In the genomic region with DNA sequence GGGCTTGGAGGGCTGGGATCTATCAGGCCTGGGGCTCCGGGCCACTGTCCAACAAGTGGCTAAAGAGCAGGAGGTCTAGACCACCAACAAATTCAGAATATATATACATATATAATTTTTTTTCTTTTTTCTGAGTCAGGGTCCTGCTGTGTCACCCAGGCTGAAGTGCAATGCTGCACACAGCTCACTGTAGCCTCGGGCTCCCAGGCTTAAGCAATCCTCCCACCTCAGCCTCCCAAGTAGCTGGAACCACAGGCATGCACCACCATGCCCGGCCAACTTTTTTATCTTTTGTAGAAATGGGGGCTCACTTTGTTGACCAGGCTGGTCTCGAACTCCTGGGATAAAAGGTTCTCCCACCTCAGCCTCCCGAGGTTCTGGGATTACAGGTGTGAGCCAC, we compare ENCODE assay signal across 21 cellular contexts. TPM values are rescaled to one million over a fixed set of nuclear protein-coding genes. Genes with fewer than 3 reads are reported as not detected.
A peak's percentile ranks its signal among the peaks of the same experiment; 100 is the strongest.
DNase-seq lines count a peak whose midpoint lies in the region; ATAC-seq and TF ChIP-seq lines count a peak whose summit lies in the region.
"Had no signal": no experiment of that assay in that cellular context is flagged by ENCODE, and none has a peak within 500 bp of the region (broad histone marks: within the 10 kb centered on the region; RNA-seq: fewer than 3 reads in every experiment).

No MANE protein-coding gene starts in this region.

- no peak overlapping the region for H3K4me3 ChIP-seq in tibial artery
- H3K4me3 ChIP-seq: esophagus muscularis mucosa, pancreas, upper lobe of left lung had no signal

- no peaks in the 10 kb centered on the region for H3K36me3 Mint-ChIP-seq in activated naive CD8-positive, alpha-beta T cell treated with anti-CD3 and anti-CD28 coated beads, Interleukin-2, amount 50 U/mL, for 24 hours (ENCODE audit: low read depth)
- no peaks in the 10 kb centered on the region for H3K36me3 Mint-ChIP-seq in naive thymus-derived CD8-positive, alpha-beta T cell
- H3K36me3 Mint-ChIP-seq: natural killer cell treated with Interleukin-12 subunit alpha and Interleukin-12 subunit beta and Interleukin-15 and Interleukin-18, amount 100 ng/mL, for 72 hours had no signal

- peaks cover 0 to 37% (median 32%) of the 10 kb centered on the region in 4 donors for H3K4me1 ChIP-seq in tibial artery
- H3K4me1 ChIP-seq: pancreas had no signal

- H3K27me3 ChIP-seq in tibial artery = no peaks in the 10 kb centered on the region
- H3K27me3 ChIP-seq: esophagus muscularis mucosa, pancreas, upper lobe of left lung had no signal

- no peaks in the 10 kb centered on the region for H3K9me3 ChIP-seq in tibial artery
- H3K9me3 ChIP-seq: esophagus muscularis mucosa, pancreas, upper lobe of left lung had no signal

- H3K27ac Mint-ChIP-seq in activated naive CD8-positive, alpha-beta T cell treated with anti-CD3 and anti-CD28 coated beads, Interleukin-2, amount 50 U/mL, for 24 hours = peak overlapping the region; percentile 90
- H3K27ac Mint-ChIP-seq in naive thymus-derived CD8-positive, alpha-beta T cell = peak overlapping the region in 6 of 10 donors; percentile 40 to 84 (median 60)

- no peak for ATAC-seq in activated naive CD8-positive, alpha-beta T cell treated with anti-CD3 and anti-CD28 coated beads, Interleukin-2, amount 50 U/mL, for 24 hours
- ATAC-seq in naive thymus-derived CD8-positive, alpha-beta T cell = no peak
- ATAC-seq: natural killer cell treated with Interleukin-12 subunit alpha and Interleukin-12 subunit beta and Interleukin-15 and Interleukin-18, amount 100 ng/mL, for 72 hours; sciatic nerve had no signal

- no peaks in the 10 kb centered on the region for H3K36me3 ChIP-seq in tibial artery
- H3K36me3 ChIP-seq: esophagus muscularis mucosa, pancreas, upper lobe of left lung had no signal

- no peak for TF ChIP-seq CTCF in tibial artery (IDR thresholded peaks at IDR 0.05)

- H3K27ac ChIP-seq in tibial artery = peak overlapping the region; percentile 72 to 88
- H3K27ac ChIP-seq: esophagus muscularis mucosa, pancreas, upper lobe of left lung had no signal

- intact Hi-C loops in tibial artery (cut with DNase I; ENCODE audit: low total_unique reads) = no loop called here

- H3K4me3 Mint-ChIP-seq in activated naive CD8-positive, alpha-beta T cell treated with anti-CD3 and anti-CD28 coated beads, Interleukin-2, amount 50 U/mL, for 24 hours = no peak overlapping the region
- H3K4me3 Mint-ChIP-seq in naive thymus-derived CD8-positive, alpha-beta T cell = no peak overlapping the region
- H3K4me3 Mint-ChIP-seq: HFFc6; natural killer cell treated with Interleukin-12 subunit alpha and Interleukin-12 subunit beta and Interleukin-15 and Interleukin-18, amount 100 ng/mL, for 72 hours had no signal

- POLR2A ChIA-PET in naive thymus-derived CD8-positive, alpha-beta T cell (lab: Charles Lee) = interaction anchor here (30.9 kb wide), 1 partner anchor 27 kb away, joined by 1432 read pairs; the partner anchor contains the start of genes LAPTM5 and MATN1

- no peaks in the 10 kb centered on the region for H3K27me3 Mint-ChIP-seq in activated naive CD8-positive, alpha-beta T cell treated with anti-CD3 and anti-CD28 coated beads, Interleukin-2, amount 50 U/mL, for 24 hours
- no peaks in the 10 kb centered on the region for H3K27me3 Mint-ChIP-seq in naive thymus-derived CD8-positive, alpha-beta T cell
- H3K27me3 Mint-ChIP-seq: natural killer cell treated with Interleukin-12 subunit alpha and Interleukin-12 subunit beta and Interleukin-15 and Interleukin-18, amount 100 ng/mL, for 72 hours had no signal

- DNase-seq in RPMI7951 (ENCODE audit: low read depth) (peak; percentile 79), tibial artery (no peak), T-helper 9 cell (no peak), NCI-H146 (lab: John Stamatoyannopoulos, UW) (no peak), NCI-H748 (lab: John Stamatoyannopoulos, UW; ENCODE audit: unreplicated experiment) (no peak)
- no peak for DNase-seq in activated naive CD8-positive, alpha-beta T cell treated with anti-CD3 and anti-CD28 coated beads, Interleukin-2, amount 50 U/mL, for 24 hours
- no peak for DNase-seq in naive thymus-derived CD8-positive, alpha-beta T cell
- DNase-seq: activated CD4-positive, alpha-beta T cell treated with anti-CD3 and anti-CD28 coated beads for 4 hours; activated gamma-delta T cell treated with Interleukin-2 at 50 U/mL for 16 hours; COR-L47; effector memory CD4-positive, alpha-beta T cell; HFFc6; mesendoderm; NCI-H1105 treated with DMSO at 0.1 percent for 48 hours; NCI-H510A; stimulated activated naive CD4-positive, alpha-beta T cell treated with Interleukin-2 at 50 U/mL for 16 hours had no signal

- H3K4me1 Mint-ChIP-seq in activated naive CD8-positive, alpha-beta T cell treated with anti-CD3 and anti-CD28 coated beads, Interleukin-2, amount 50 U/mL, for 24 hours = peaks cover 91% of the 10 kb centered on the region
- peaks cover 34 to 71% (median 71%) of the 10 kb centered on the region in 4 donors for H3K4me1 Mint-ChIP-seq in naive thymus-derived CD8-positive, alpha-beta T cell

- no peaks in the 10 kb centered on the region for H3K9me3 Mint-ChIP-seq in activated naive CD8-positive, alpha-beta T cell treated with anti-CD3 and anti-CD28 coated beads, Interleukin-2, amount 50 U/mL, for 24 hours
- H3K9me3 Mint-ChIP-seq in naive thymus-derived CD8-positive, alpha-beta T cell = no peaks in the 10 kb centered on the region
- H3K9me3 Mint-ChIP-seq: HFFc6; natural killer cell treated with Interleukin-12 subunit alpha and Interleukin-12 subunit beta and Interleukin-15 and Interleukin-18, amount 100 ng/mL, for 72 hours had no signal

RNA-seq across cellular contexts. Expression of gene LAPTM5, which starts 6.8 kb away (rescaled TPM):
- 70.7 and 82.5 TPM in 2 replicates for total RNA-seq in RPMI7951 (2014; rRNA removed; shearing (Covaris generic))
- total RNA-seq in naive thymus-derived CD8-positive, alpha-beta T cell = 100 to 1,000 TPM; 565 to 585 TPM
- 100 to 1,000 TPM; 534 to 602 (median 561) TPM for polyA plus RNA-seq in naive thymus-derived CD8-positive, alpha-beta T cell

RNA-seq across cellular contexts. Expression of gene MATN1, which starts 41.0 kb away (rescaled TPM):
- total RNA-seq in RPMI7951 (2014; rRNA removed; shearing (Covaris generic)) = 0.20 and 0.48 TPM in 2 replicates
- under 1 TPM; 0.47 to 0.96 TPM for total RNA-seq in naive thymus-derived CD8-positive, alpha-beta T cell
- under 1 TPM in 1 of 3 donors, not detected in 2; 0.07 TPM for polyA plus RNA-seq in naive thymus-derived CD8-positive, alpha-beta T cell
- total RNA-seq: esophagus muscularis mucosa had no signal
